In genomic region chr16:67664871-67665270, GRCh38 we compare ENCODE assay signal across 1 cellular context.
TF ChIP-seq lines count a peak whose summit lies in the region.

No MANE protein-coding gene starts in this region.

TF ChIP-seq in HepG2, 621 proteins besides CTCF, POLR2A, EP300 and RAD21:
- TF ChIP-seq JUND (CRISPR knock-in tag; IDR thresholded peaks at IDR 0.05) (no peak), ZNF430 (CRISPR knock-in tag; IDR thresholded peaks at IDR 0.05) (no peak), PHF21A (CRISPR knock-in tag; IDR thresholded peaks at IDR 0.05) (no peak), ARID4A (CRISPR knock-in tag; IDR thresholded peaks at IDR 0.05; ENCODE audit: borderline replicate concordance) (no peak), ZNF253 (CRISPR knock-in tag; IDR thresholded peaks at IDR 0.05; ENCODE audit: borderline replicate concordance) (no peak), ZZZ3 (CRISPR knock-in tag; IDR thresholded peaks at IDR 0.05; ENCODE audit: borderline replicate concordance) (no peak), KAT7 (CRISPR knock-in tag; IDR thresholded peaks at IDR 0.05; ENCODE audit: borderline replicate concordance) (no peak), PHF5A (CRISPR knock-in tag; IDR thresholded peaks at IDR 0.05; ENCODE audit: low read depth, unreplicated experiment) (no peak), SATB2 (CRISPR knock-in tag; IDR thresholded peaks at IDR 0.05) (no peak), IKZF4 (CRISPR knock-in tag; IDR thresholded peaks at IDR 0.05; ENCODE audit: borderline replicate concordance, low read depth, not compliant biosample characterization) (no peak), MXD3 (CRISPR knock-in tag; IDR thresholded peaks at IDR 0.05) (no peak), MAFK (conservative IDR thresholded peaks at IDR 0.05 in 1 of 2, IDR thresholded peaks at IDR 0.05 in 1 of 2; ENCODE audit: low read length in 2 of 2) (no peak), ZNF574 (CRISPR knock-in tag; IDR thresholded peaks at IDR 0.05) (no peak), RARG (CRISPR knock-in tag; IDR thresholded peaks at IDR 0.05; ENCODE audit: low read depth) (no peak), ZNF564 (CRISPR knock-in tag; IDR thresholded peaks at IDR 0.05) (no peak), TAF15 (IDR thresholded peaks at IDR 0.05; ENCODE audit: low read depth, low read length, poor library complexity, severe bottlenecking) (no peak)
